ENCODE assay signal across 7 cellular contexts in the genomic region with DNA sequence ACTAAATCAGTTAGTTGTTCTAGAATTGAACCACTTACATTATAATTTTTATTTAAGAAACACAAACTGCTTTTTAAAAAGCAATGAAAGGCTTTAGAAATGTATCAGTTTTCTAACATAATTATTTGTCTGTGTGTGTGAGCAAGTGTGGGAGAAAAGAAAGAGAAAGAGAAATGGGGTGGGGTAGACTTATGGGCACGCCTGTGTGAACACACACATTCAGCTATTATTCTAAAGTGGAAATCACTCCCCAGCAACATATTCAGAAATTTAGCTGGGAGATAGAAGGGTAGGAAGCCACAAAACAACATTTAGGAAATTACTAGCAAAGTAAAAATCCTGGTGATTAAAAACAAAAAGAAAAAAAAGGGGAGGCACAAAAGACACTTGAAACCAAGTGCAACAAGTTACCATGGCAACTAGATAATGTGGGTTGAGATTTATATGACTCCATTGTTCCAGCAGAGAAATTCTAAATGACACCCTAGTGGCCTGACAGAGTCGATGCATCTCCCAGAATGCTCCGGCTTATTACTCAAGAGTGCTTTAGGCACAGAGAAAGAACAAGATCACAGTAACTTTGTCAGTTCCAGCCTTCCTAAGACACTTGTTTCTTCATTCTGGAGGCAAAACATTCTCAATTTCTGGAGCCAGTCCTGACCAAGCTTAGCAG.
DNase-seq lines count a peak whose midpoint lies in the region; ATAC-seq, FAIRE-seq and TF ChIP-seq lines count a peak whose summit lies in the region.

No MANE protein-coding gene starts in this region.

- no peak overlapping the region for H4K8ac ChIP-seq in neuronal stem cell (ENCODE audit: low read depth, low read length)

- no peaks in the 10 kb centered on the region for H3K9me1 ChIP-seq in K562 (ENCODE audit: control insufficient read depth, insufficient read depth, low read length)

- TF ChIP-seq CTCF in MM.1S (IDR thresholded peaks at IDR 0.05; ENCODE audit: low read length), result peak; percentile 43
- TF ChIP-seq CTCF in K562 (IDR thresholded peaks at IDR 0.05 in 2 of 3, conservative IDR thresholded peaks at IDR 0.05 in 1 of 3; ENCODE audit: insufficient read depth in 2 of 3, low read depth in 1 of 3, low read length in 3 of 3), result no peak

- TF ChIP-seq POLR2A in GM12891 (IDR thresholded peaks at IDR 0.05; ENCODE audit: low read depth, low read length) (no peak), K562 (conservative IDR thresholded peaks at IDR 0.05) (no peak)

- CTCF ChIA-PET in K562 (lab: Yijun Ruan, JAX; ENCODE audit: low intra/inter-chr PET ratio), result no interaction called here
- CTCF ChIA-PET in T-cell (lab: Charles Lee), result no interaction called here

- no peak overlapping the region for H3K14ac ChIP-seq in neuronal stem cell (ENCODE audit: low read length)

- H2BK5ac ChIP-seq in neuronal stem cell (ENCODE audit: low read length), result no peak overlapping the region

- no peak overlapping the region for H2BK12ac ChIP-seq in neuronal stem cell (ENCODE audit: low read length)

- FAIRE-seq in GM12891 (lab: Jason Lieb, UNC), result no peak
- no peak for FAIRE-seq in K562 (lab: Jason Lieb, UNC)

- H3K36me3 ChIP-seq in MM.1S (replicated peaks; ENCODE audit: insufficient read depth, low read length) (no peaks in the 10 kb centered on the region), K562 (ENCODE audit: control insufficient read depth, insufficient read depth, low read length) (no peaks in the 10 kb centered on the region), neuronal stem cell (replicated peaks in 1 of 2; ENCODE audit: control insufficient read depth in 2 of 2, insufficient read depth in 2 of 2, low read length in 2 of 2) (no peaks in the 10 kb centered on the region)

- BruUV-seq in K562 (replicated peaks; lab: Mats Ljungman, UMichigan), result no TSS peak

- H3K27me3 Mint-ChIP-seq in T-cell, result no peaks in the 10 kb centered on the region

- no peaks in the 10 kb centered on the region for H3K9me3 ChIP-seq in MM.1S (replicated peaks; ENCODE audit: insufficient read depth, low read length)
- no peaks in the 10 kb centered on the region for H3K9me3 ChIP-seq in K562 (replicated peaks; ENCODE audit: control insufficient read depth, insufficient read depth, low read depth, low read length)
- no peaks in the 10 kb centered on the region for H3K9me3 ChIP-seq in neuronal stem cell (replicated peaks in 1 of 2; ENCODE audit: control insufficient read depth in 2 of 2, insufficient read depth in 1 of 2, low read depth in 1 of 2, low read length in 2 of 2)

- no peak overlapping the region for H2AFZ ChIP-seq in MM.1S (ENCODE audit: low read length)
- no peak overlapping the region for H2AFZ ChIP-seq in K562 (ENCODE audit: low read depth, low read length)
- H2AFZ ChIP-seq in neuronal stem cell (ENCODE audit: low read length), result peak overlapping the region; percentile 68

- H4K91ac ChIP-seq in neuronal stem cell (ENCODE audit: low read depth, low read length, poor library complexity), result no peak overlapping the region

- DNase-seq in GM12891 (ENCODE audit: insufficient read length, low spot score) (peak; percentile 14), MM.1S (peak; percentile 46), K562 (ENCODE audit: extremely low read depth in 1 of 4, low spot score in 3 of 4) (peak in 2 of 4 experiments; percentile 8 to 10), neuronal stem cell (ENCODE audit: low spot score) (peak; percentile 23), T-cell (no peak)

- no peaks in the 10 kb centered on the region for H3K36me3 Mint-ChIP-seq in T-cell

- H3K79me1 ChIP-seq in neuronal stem cell (ENCODE audit: low read depth, low read length), result no peaks in the 10 kb centered on the region

- H3K9me3 Mint-ChIP-seq in T-cell, result peaks cover 8 to 17% (median 8%) of the 10 kb centered on the region in 3 donors

- no peaks in the 10 kb centered on the region for H3K79me2 ChIP-seq in MM.1S (ENCODE audit: low read length)
- no peaks in the 10 kb centered on the region for H3K79me2 ChIP-seq in K562 (ENCODE audit: control insufficient read depth, insufficient read depth, low read length)

- no peak overlapping the region for H3K9ac ChIP-seq in MM.1S (ENCODE audit: low read length)
- H3K9ac ChIP-seq in K562 (ENCODE audit: insufficient read depth in 1 of 2, low read depth in 2 of 2, low read length in 2 of 2), result no peak overlapping the region
- no peak overlapping the region for H3K9ac ChIP-seq in neuronal stem cell (ENCODE audit: low read depth, low read length, poor library complexity)

- ATAC-seq in GM21786 (IDR thresholded peaks at IDR 0.05; ENCODE audit: unreplicated experiment) (peak; percentile 83), K562 (no peak), GM19023 (IDR thresholded peaks at IDR 0.05; ENCODE audit: unreplicated experiment) (no peak), T-cell (replicated peaks in 1 of 4) (no peak)

- H3F3A ChIP-seq in MM.1S (ENCODE audit: insufficient read depth, low read length), result no peaks in the 10 kb centered on the region

- TF ChIP-seq RAD21 in K562 (CRISPR knock-in tag; conservative IDR thresholded peaks at IDR 0.05 in 1 of 2, IDR thresholded peaks at IDR 0.05 in 1 of 2), result no peak

- no peaks in the 10 kb centered on the region for H4K20me1 ChIP-seq in MM.1S (ENCODE audit: insufficient read depth, low read length)
- no peaks in the 10 kb centered on the region for H4K20me1 ChIP-seq in K562 (replicated peaks; ENCODE audit: control insufficient read depth, insufficient read depth, low read length)

- no peaks in the 10 kb centered on the region for H3K4me1 Mint-ChIP-seq in T-cell

- H3K4me3 Mint-ChIP-seq in T-cell, result no peak overlapping the region

- H3K4me3 ChIP-seq in MM.1S (ENCODE audit: low read length), result no peak overlapping the region
- no peak overlapping the region for H3K4me3 ChIP-seq in K562
- H3K4me3 ChIP-seq in neuronal stem cell (ENCODE audit: low read length in 2 of 2), result no peak overlapping the region

- H3K18ac ChIP-seq in neuronal stem cell (ENCODE audit: low read length), result no peak overlapping the region

- TF ChIP-seq EP300 in K562 (IDR thresholded peaks at IDR 0.05; ENCODE audit: low read length), result no peak

- in situ Hi-C loops in K562 (cut with MboI), result no loop called here

- no peak overlapping the region for H3K27ac Mint-ChIP-seq in T-cell

- H3K4ac ChIP-seq in neuronal stem cell (ENCODE audit: low read length), result no peak overlapping the region

- H3K4me1 ChIP-seq in MM.1S (ENCODE audit: low read length), result no peaks in the 10 kb centered on the region
- H3K4me1 ChIP-seq in K562 (replicated peaks in 1 of 2; ENCODE audit: control insufficient read depth in 2 of 2, insufficient read depth in 2 of 2, low read length in 2 of 2), result no peaks in the 10 kb centered on the region
- H3K4me1 ChIP-seq in neuronal stem cell (ENCODE audit: control insufficient read depth in 2 of 2, insufficient read depth in 1 of 2, low read depth in 1 of 2, low read length in 2 of 2), result peaks cover 2 to 9% of the 10 kb centered on the region in 2 donors

- H2AK5ac ChIP-seq in neuronal stem cell (ENCODE audit: low read depth, low read length), result no peak overlapping the region

- intact Hi-C loops in K562 (cut with micrococcal nuclease), result no loop called here

- H2BK15ac ChIP-seq in neuronal stem cell (ENCODE audit: low read length), result no peak overlapping the region

- H2BK120ac ChIP-seq in neuronal stem cell (ENCODE audit: low read depth, low read length), result no peak overlapping the region

- POLR2A ChIA-PET in K562 (lab: Yijun Ruan, JAX) (no interaction called here), T-cell (lab: Charles Lee) (no interaction called here)

- H3K23ac ChIP-seq in neuronal stem cell (ENCODE audit: low read depth, low read length, poor library complexity), result no peak overlapping the region

- no peaks in the 10 kb centered on the region for H3K9me2 ChIP-seq in MM.1S (replicated peaks; ENCODE audit: insufficient read depth, low read length)

- H3K27me3 ChIP-seq in MM.1S (replicated peaks; ENCODE audit: insufficient read depth, low read length) (no peaks in the 10 kb centered on the region), K562 (ENCODE audit: control insufficient read depth in 2 of 2, insufficient read depth in 2 of 2, low read length in 2 of 2) (no peaks in the 10 kb centered on the region), neuronal stem cell (ENCODE audit: control insufficient read depth in 3 of 3, insufficient read depth in 3 of 3, low read depth in 1 of 3, low read length in 3 of 3) (no peaks in the 10 kb centered on the region)

- H3K4me2 ChIP-seq in MM.1S (ENCODE audit: low read depth, low read length) (no peak overlapping the region), K562 (ENCODE audit: insufficient read depth, low read length) (no peak overlapping the region), neuronal stem cell (ENCODE audit: insufficient read depth, low read length, poor library complexity, severe bottlenecking) (no peak overlapping the region)

- WGBS in K562 (ENCODE audit: insufficient coverage, low coverage, missing lambda C conversion rate), result 2% methylated on average over 3 of the region's 3 CpGs
- WGBS in neuronal stem cell (ENCODE audit: extremely low coverage in 2 of 2, insufficient read length in 2 of 2, insufficient replicate concordance in 1 of 2), 2 donors, result no CpG with 5 or more reads among the region's 3 CpGs

- H3K27ac ChIP-seq in MM.1S (ENCODE audit: low read length), result no peak overlapping the region
- H3K27ac ChIP-seq in K562 (ENCODE audit: extremely low read depth, low read depth, low read length), result no peak overlapping the region
- no peak overlapping the region for H3K27ac ChIP-seq in neuronal stem cell (replicated peaks; ENCODE audit: low read length)

TF ChIP-seq in GM12891, 5 proteins besides CTCF, POLR2A, EP300 and RAD21:
- TF ChIP-seq POU2F2 (IDR thresholded peaks at IDR 0.05; ENCODE audit: low read depth, low read length) (no peak), TAF1 (IDR thresholded peaks at IDR 0.05; ENCODE audit: low read depth, low read length) (no peak), PAX5 (IDR thresholded peaks at IDR 0.05; ENCODE audit: insufficient read depth, low read length, severe bottlenecking) (no peak), POLR2AphosphoS5 (IDR thresholded peaks at IDR 0.05; ENCODE audit: low read depth, low read length) (no peak), SPI1 (IDR thresholded peaks at IDR 0.05; ENCODE audit: low read depth, low read length) (no peak)

TF ChIP-seq in K562, 482 proteins besides CTCF, POLR2A, EP300 and RAD21 (continues in another document):
- no peak for TF ChIP-seq POLR2G (IDR thresholded peaks at IDR 0.05; ENCODE audit: low read depth, low read length)
- no peak for TF ChIP-seq SOX6 (IDR thresholded peaks at IDR 0.05)
- TF ChIP-seq RFX1 (IDR thresholded peaks at IDR 0.05), result peak; percentile 68

Comparison
In these comparisons a context has a peak if more than half of its experiments do, and no peak if none do; other contexts are left out.
1. DNase-seq: peak in GM12891 (single experiment), MM.1S (single experiment) and neuronal stem cell (single experiment); none in T-cell (0 of 34).